8 cellular contexts compared by ENCODE assay signal in genomic region chr20:44910690-44911262, GRCh38. TPM values are rescaled to one million over a fixed set of nuclear protein-coding genes. Genes with fewer than 3 reads are reported as not detected.
DNase-seq lines count a peak whose midpoint lies in the region; ATAC-seq and TF ChIP-seq lines count a peak whose summit lies in the region.

No MANE protein-coding gene starts in this region.

- H3K4me3 Mint-ChIP-seq in endothelial cell (ENCODE audit: unreplicated experiment): peak overlapping the region; percentile 81

- ATAC-seq in PC-3 (peak; percentile 5), GM21723 (IDR thresholded peaks at IDR 0.05; ENCODE audit: unreplicated experiment) (no peak), HG03159 (IDR thresholded peaks at IDR 0.05; ENCODE audit: unreplicated experiment) (no peak), HG03565 (IDR thresholded peaks at IDR 0.05; ENCODE audit: unreplicated experiment) (no peak)

- H4K20me1 ChIP-seq in PC-3 (ENCODE audit: low read length): no peaks in the 10 kb centered on the region

- no peaks in the 10 kb centered on the region for H3K9me3 ChIP-seq in PC-3 (ENCODE audit: low read length)
- no peaks in the 10 kb centered on the region for H3K9me3 ChIP-seq in trophoblast cell (ENCODE audit: insufficient read depth, low read depth, low read length)

- no peak overlapping the region for H2BK12ac ChIP-seq in trophoblast cell (ENCODE audit: low read length)

- CTCF ChIA-PET in PC-3 (lab: Charles Lee): interaction anchor here (0.6 to 1.0 kb wide), 3 partner anchors 25 to 50 kb away, joined by 3 to 4 read pairs (median 3); partner anchors contain the start of genes TOMM34 and YWHAB

- H3F3A ChIP-seq in PC-3 (ENCODE audit: low read length, unreplicated experiment): peaks cover 7% of the 10 kb centered on the region

- H3K79me2 ChIP-seq in PC-3 (ENCODE audit: low read length) (peaks cover 14% of the 10 kb centered on the region; the same call in 1 of the 2 replicates), trophoblast cell (ENCODE audit: control insufficient read depth, insufficient read depth, low read length, poor library complexity) (peaks cover 4% of the 10 kb centered on the region)

- peak overlapping the region; percentile 50 for H4K12ac ChIP-seq in trophoblast cell (ENCODE audit: low read depth, low read length)

- no peaks in the 10 kb centered on the region for H3K9me3 Mint-ChIP-seq in endothelial cell (ENCODE audit: unreplicated experiment)

- no peaks in the 10 kb centered on the region for H3K27me3 ChIP-seq in PC-3 (ENCODE audit: low read length)
- H3K27me3 ChIP-seq in trophoblast cell (ENCODE audit: insufficient read depth, low read length): no peaks in the 10 kb centered on the region

- H3K4me2 ChIP-seq in PC-3 (ENCODE audit: low read length) (peak overlapping the region; percentile 87), trophoblast cell (ENCODE audit: low read length) (peak overlapping the region; percentile 97)

- no peak overlapping the region for H3K27ac Mint-ChIP-seq in endothelial cell (ENCODE audit: unreplicated experiment)

- POLR2A ChIA-PET in PC-3 (lab: Charles Lee; ENCODE audit: unreplicated experiment): no interaction called here

- peaks cover 4% of the 10 kb centered on the region for H3K79me1 ChIP-seq in trophoblast cell (ENCODE audit: low read length)

- TSS peak; percentile 20 for BruUV-seq in PC-3 (replicated peaks; lab: Mats Ljungman, UMichigan)

- H3K4me3 ChIP-seq in GM12864 (ENCODE audit: low read depth, low read length) (peak overlapping the region; percentile 74), PC-3 (ENCODE audit: low read length) (peak overlapping the region; percentile 79), trophoblast cell (ENCODE audit: low read depth, low read length) (peak overlapping the region; percentile 89)

- no peaks in the 10 kb centered on the region for H3K27me3 Mint-ChIP-seq in endothelial cell (ENCODE audit: unreplicated experiment)

- H3K36me3 Mint-ChIP-seq in endothelial cell (ENCODE audit: low read depth, unreplicated experiment): peaks cover 22% of the 10 kb centered on the region

- H4K8ac ChIP-seq in trophoblast cell (ENCODE audit: low read depth, low read length): peak overlapping the region; percentile 36

- H3K36me3 ChIP-seq in PC-3 (ENCODE audit: low read depth, low read length) (peaks cover 43% of the 10 kb centered on the region), trophoblast cell (ENCODE audit: control insufficient read depth in 1 of 2, insufficient read depth in 2 of 2, low read length in 2 of 2) (peaks cover 9 to 32% of the 10 kb centered on the region in 2 experiments)

- H3K9me2 ChIP-seq in PC-3 (replicated peaks; ENCODE audit: low read length): no peaks in the 10 kb centered on the region

- intact Hi-C loops in PC-3 (cut with micrococcal nuclease): loop anchor here (1.0 to 5.0 kb wide), 4 partner anchors 25 to 382 kb away; partner anchors contain the start of gene YWHAB

- H3K4me1 ChIP-seq in PC-3 (ENCODE audit: insufficient read depth, low read length): peaks cover 6% of the 10 kb centered on the region; the same call in 1 of the 2 replicates
- peaks cover 6 to 10% of the 10 kb centered on the region in 2 experiments for H3K4me1 ChIP-seq in trophoblast cell (ENCODE audit: control insufficient read depth in 1 of 2, insufficient read depth in 2 of 2, low read length in 2 of 2)

- H2AK5ac ChIP-seq in trophoblast cell (ENCODE audit: low read length): peak overlapping the region; percentile 50

- peaks cover 11% of the 10 kb centered on the region for H3K4me1 Mint-ChIP-seq in endothelial cell (ENCODE audit: unreplicated experiment)

- H2AFZ ChIP-seq in PC-3 (ENCODE audit: low read length): peak overlapping the region; percentile 80
- peak overlapping the region; percentile 24 for H2AFZ ChIP-seq in trophoblast cell (ENCODE audit: insufficient read depth, low read length, poor library complexity)

- H3K4ac ChIP-seq in trophoblast cell (ENCODE audit: low read depth, low read length): no peak overlapping the region

- WGBS in trophoblast cell (ENCODE audit: extremely low coverage, insufficient coverage, insufficient read length): no CpG with 5 or more reads among the region's 17 CpGs

- H3K27ac ChIP-seq in PC-3 (ENCODE audit: low read length) (no peak overlapping the region), trophoblast cell (ENCODE audit: low read depth, low read length) (no peak overlapping the region)

- H2BK120ac ChIP-seq in trophoblast cell (ENCODE audit: insufficient read depth, low read length, poor library complexity): no peak overlapping the region

- DNase-seq in GM12864 (ENCODE audit: low read depth) (no peak), PC-3 (peak; percentile 37), endothelial cell (ENCODE audit: low spot score) (no peak), trophoblast cell (peak in 1 of 2 donors; percentile 45)
- DNase-seq in stimulated activated CD4-positive, alpha-beta T cell treated with anti-CD3 and anti-CD28 coated beads, Interleukin-12 subunit alpha, Interleukin-12 subunit beta, amount 100 ng/mL, for 4 hours: no peak

- H3K23ac ChIP-seq in trophoblast cell (ENCODE audit: low read length): no peak overlapping the region

- H3K18ac ChIP-seq in trophoblast cell (ENCODE audit: low read length): peak overlapping the region; percentile 5

- no peak overlapping the region for H3K14ac ChIP-seq in trophoblast cell (ENCODE audit: low read length)

- peak overlapping the region; percentile 56 for H3K9ac ChIP-seq in PC-3 (ENCODE audit: low read length)
- peak overlapping the region; percentile 9 for H3K9ac ChIP-seq in trophoblast cell (ENCODE audit: low read length)

- TF ChIP-seq CTCF in GM12864 (IDR thresholded peaks at IDR 0.05; ENCODE audit: low read depth, low read length, missing control alignments): no peak
- TF ChIP-seq CTCF in PC-3 (conservative IDR thresholded peaks at IDR 0.05; ENCODE audit: low read depth, low read length): no peak
- TF ChIP-seq CTCF in endothelial cell (IDR thresholded peaks at IDR 0.05; ENCODE audit: unreplicated experiment): no peak

- H2BK5ac ChIP-seq in trophoblast cell (ENCODE audit: low read depth, low read length, poor library complexity): no peak overlapping the region

- no peak overlapping the region for H4K91ac ChIP-seq in trophoblast cell (ENCODE audit: low read depth, low read length)

RNA-seq across cellular contexts. Expression of gene PABPC1L, which starts 0.9 kb away (rescaled TPM):
- total RNA-seq in PC-3 (2014; rRNA removed): 32.0 and 40.7 TPM in 2 replicates
- total RNA-seq in endothelial cell (ENCODE audit: unreplicated experiment): 17.3 TPM
- polyA plus RNA-seq in trophoblast cell (2013): 27.4 and 27.7 TPM in 2 replicates

RNA-seq across cellular contexts. Expression of gene YWHAB, which starts 25.3 kb away (rescaled TPM):
- total RNA-seq in PC-3 (2014; rRNA removed) (116 and 118 TPM in 2 replicates), endothelial cell (ENCODE audit: unreplicated experiment) (183 TPM)
- polyA plus RNA-seq in trophoblast cell (2013): 218 and 228 TPM in 2 replicates

RNA-seq across cellular contexts. Expression of gene TOMM34, which starts 49.4 kb away (rescaled TPM):
- total RNA-seq in PC-3 (2014; rRNA removed) (103 and 120 TPM in 2 replicates), endothelial cell (ENCODE audit: unreplicated experiment) (46.2 TPM)
- polyA plus RNA-seq in trophoblast cell (2013): 40.4 and 42.2 TPM in 2 replicates

RNA-seq across cellular contexts. Expression of gene STK4, which starts 55.5 kb away (rescaled TPM):
- total RNA-seq in PC-3 (2014; rRNA removed) (18.6 and 20.6 TPM in 2 replicates), endothelial cell (ENCODE audit: unreplicated experiment) (34.1 TPM)
- polyA plus RNA-seq in trophoblast cell (2013): 13.2 and 14.0 TPM in 2 replicates
